In genomic region chr21:37564924-37565529, GRCh38 we compare ENCODE assay signal across 8 cellular contexts.
DNase-seq lines count a peak whose midpoint lies in the region; ATAC-seq and TF ChIP-seq lines count a peak whose summit lies in the region.

No MANE protein-coding gene starts in this region.

- H3K79me2 ChIP-seq in H9 (ENCODE audit: insufficient read depth, low read length): no peaks in the 10 kb centered on the region
- H3K79me2 ChIP-seq in OCI-LY3 (ENCODE audit: low read length): no peaks in the 10 kb centered on the region

- DNase-seq in H9: no peak
- no peak for DNase-seq in endothelial cell (ENCODE audit: low spot score)
- DNase-seq in psoas muscle: peak in 1 of 2 donors; percentile 58
- no peak for DNase-seq in mesenteric fat pad (ENCODE audit: low spot score)
- DNase-seq in NAMALWA (ENCODE audit: low spot score): no peak
- no peak for DNase-seq in NCI-H524 treated with DMSO at 0.1 percent for 48 hours (lab: John Stamatoyannopoulos, UW)

- TF ChIP-seq CTCF in H9 (conservative IDR thresholded peaks at IDR 0.05): no peak
- TF ChIP-seq CTCF in OCI-LY3 (IDR thresholded peaks at IDR 0.05; ENCODE audit: low read depth, low read length): no peak
- TF ChIP-seq CTCF in endothelial cell (IDR thresholded peaks at IDR 0.05; ENCODE audit: unreplicated experiment): no peak
- TF ChIP-seq CTCF in psoas muscle (IDR thresholded peaks at IDR 0.05): no peak

- no peak overlapping the region for H4K5ac ChIP-seq in H9 (ENCODE audit: insufficient read length, low read depth, low read length)

- H3K4me1 ChIP-seq in H9 (ENCODE audit: insufficient read depth, low read length) (peaks cover 4% of the 10 kb centered on the region; the same call in 1 of the 2 replicates), OCI-LY3 (ENCODE audit: low read length) (no peaks in the 10 kb centered on the region), psoas muscle (peaks cover 30% of the 10 kb centered on the region)

- H3K36me3 Mint-ChIP-seq in H9 (ENCODE audit: insufficient read depth in 1 of 3, low read depth in 3 of 3) (no peaks in the 10 kb centered on the region; a peak in 1 of 7 replicates), endothelial cell (ENCODE audit: low read depth, unreplicated experiment) (no peaks in the 10 kb centered on the region)

- H3K18ac ChIP-seq in H9 (ENCODE audit: insufficient read length, low read depth, low read length): peak overlapping the region; percentile 39

- no peak overlapping the region for H3K23ac ChIP-seq in H9 (ENCODE audit: insufficient read length, low read depth, low read length)

- H4K91ac ChIP-seq in H9 (ENCODE audit: insufficient read length, low read depth, low read length): no peak overlapping the region

- no peak overlapping the region for H3T11ph ChIP-seq in H9 (ENCODE audit: low read length)

- H3K9me3 Mint-ChIP-seq in H9 (no peaks in the 10 kb centered on the region), endothelial cell (ENCODE audit: unreplicated experiment) (no peaks in the 10 kb centered on the region)

- H3K27ac Mint-ChIP-seq in H9 (peak overlapping the region in 2 of 3 experiments; percentile 35 to 50; a peak in 3 of 7 replicates), endothelial cell (ENCODE audit: unreplicated experiment) (peak overlapping the region; percentile 28)

- no peak overlapping the region for H3K4ac ChIP-seq in H9 (ENCODE audit: low read depth, low read length)

- H3K9ac ChIP-seq in H9 (ENCODE audit: extremely low read depth, insufficient read length, low read length) (no peak overlapping the region), OCI-LY3 (ENCODE audit: low read length) (no peak overlapping the region)

- 0 out of 2 replicates have a peak overlapping the region, but pooled peaks have one; percentile 8 for H3K14ac ChIP-seq in H9 (ENCODE audit: insufficient read depth, low read length)

- no peak overlapping the region for H2AFZ ChIP-seq in H9 (ENCODE audit: low read length)
- H2AFZ ChIP-seq in OCI-LY3 (ENCODE audit: low read depth, low read length): no peak overlapping the region

- intact Hi-C loops in psoas muscle (cut with DNase I): loop anchor here in 1 of 2 donors (5.0 kb wide), 2 partner anchors 198 to 298 kb away; partner anchors contain the start of genes DYRK1A and VPS26C

- no peak overlapping the region for H2BK12ac ChIP-seq in H9 (ENCODE audit: insufficient read length, low read depth, low read length)

- H4K8ac ChIP-seq in H9 (replicated peaks; ENCODE audit: insufficient read length, low read depth, low read length): no peak overlapping the region

- no peak overlapping the region for H2BK5ac ChIP-seq in H9 (ENCODE audit: insufficient read length, low read length)

- H2BK15ac ChIP-seq in H9 (ENCODE audit: low read depth, low read length): no peak overlapping the region

- H2BK20ac ChIP-seq in H9 (ENCODE audit: low read depth, low read length, poor library complexity, severe bottlenecking): no peak overlapping the region

- H3K4me3 ChIP-seq in OCI-LY3 (ENCODE audit: low read length): no peak overlapping the region
- H3K4me3 ChIP-seq in psoas muscle: peak overlapping the region; percentile 87

- no peaks in the 10 kb centered on the region for H3K79me1 ChIP-seq in H9 (ENCODE audit: insufficient read depth, low read depth, low read length, poor library complexity, severe bottlenecking)

- H3K27ac ChIP-seq in H9 (ENCODE audit: insufficient read length, low read depth, low read length): no peak overlapping the region
- no peak overlapping the region for H3K27ac ChIP-seq in OCI-LY3 (ENCODE audit: low read length)
- H3K27ac ChIP-seq in psoas muscle: peak overlapping the region; percentile 97

- no CpG with 5 or more reads among the region's 12 CpGs for WGBS in H9 (ENCODE audit: extremely low coverage, insufficient read length, low lambda C conversion rate)
- 38 to 60% (median 43%) methylated on average over 12 of the region's 12 CpGs for WGBS in psoas muscle, 3 donors

- H3K56ac ChIP-seq in H9 (ENCODE audit: insufficient read length, low read depth, low read length): no peak overlapping the region

- H2AK5ac ChIP-seq in H9 (ENCODE audit: insufficient read length, low read length): no peak overlapping the region

- ATAC-seq in psoas muscle (peak in 2 of 4 donors; percentile 15 to 36), GM19328 (IDR thresholded peaks at IDR 0.05; ENCODE audit: unreplicated experiment) (no peak)

- H3K23me2 ChIP-seq in H9 (ENCODE audit: insufficient read length, low read depth, low read length, poor library complexity, severe bottlenecking): peaks cover 3% of the 10 kb centered on the region

- no peak overlapping the region for H3K4me2 ChIP-seq in H9 (ENCODE audit: insufficient read depth, insufficient read length, low read length)
- H3K4me2 ChIP-seq in OCI-LY3 (ENCODE audit: low read length): peak overlapping the region; percentile 41

- H2BK120ac ChIP-seq in H9 (ENCODE audit: low read depth, low read length, poor library complexity, severe bottlenecking): no peak overlapping the region

- H3K27me3 Mint-ChIP-seq in H9 (ENCODE audit: low read depth) (peaks cover 15% of the 10 kb centered on the region), endothelial cell (ENCODE audit: unreplicated experiment) (peaks cover 3% of the 10 kb centered on the region)

- H3K4me3 Mint-ChIP-seq in H9: peak overlapping the region in 1 of 2 experiments; percentile 50; a peak in 3 of 5 replicates
- peak overlapping the region; percentile 39 for H3K4me3 Mint-ChIP-seq in endothelial cell (ENCODE audit: unreplicated experiment)

- H3K36me3 ChIP-seq in OCI-LY3 (replicated peaks; ENCODE audit: low read depth, low read length): no peaks in the 10 kb centered on the region
- no peaks in the 10 kb centered on the region for H3K36me3 ChIP-seq in psoas muscle (ENCODE audit: insufficient read depth in 1 of 2, low read depth in 1 of 2)

- H3K27me3 ChIP-seq in H9 (ENCODE audit: insufficient read depth, low read length) (no peaks in the 10 kb centered on the region), OCI-LY3 (ENCODE audit: low read depth, low read length) (no peaks in the 10 kb centered on the region), psoas muscle (ENCODE audit: insufficient read depth in 3 of 3, low read length in 2 of 3) (no peaks in the 10 kb centered on the region)

- H4K20me1 ChIP-seq in H9 (ENCODE audit: control insufficient read depth, insufficient read depth, insufficient read length): peaks cover under 1% of the 10 kb centered on the region
- no peaks in the 10 kb centered on the region for H4K20me1 ChIP-seq in OCI-LY3 (ENCODE audit: insufficient read depth, low read length)

- H3K9me3 ChIP-seq in H9 (ENCODE audit: control insufficient read depth, low read depth, low read length) (no peaks in the 10 kb centered on the region), OCI-LY3 (ENCODE audit: insufficient read depth, low read length) (no peaks in the 10 kb centered on the region), psoas muscle (no peaks in the 10 kb centered on the region)

- peaks cover 14 to 21% of the 10 kb centered on the region in 2 experiments for H3K4me1 Mint-ChIP-seq in H9
- H3K4me1 Mint-ChIP-seq in endothelial cell (ENCODE audit: unreplicated experiment): peaks cover 21% of the 10 kb centered on the region
